ENCODE assay signal across 19 cellular contexts in the genomic region with DNA sequence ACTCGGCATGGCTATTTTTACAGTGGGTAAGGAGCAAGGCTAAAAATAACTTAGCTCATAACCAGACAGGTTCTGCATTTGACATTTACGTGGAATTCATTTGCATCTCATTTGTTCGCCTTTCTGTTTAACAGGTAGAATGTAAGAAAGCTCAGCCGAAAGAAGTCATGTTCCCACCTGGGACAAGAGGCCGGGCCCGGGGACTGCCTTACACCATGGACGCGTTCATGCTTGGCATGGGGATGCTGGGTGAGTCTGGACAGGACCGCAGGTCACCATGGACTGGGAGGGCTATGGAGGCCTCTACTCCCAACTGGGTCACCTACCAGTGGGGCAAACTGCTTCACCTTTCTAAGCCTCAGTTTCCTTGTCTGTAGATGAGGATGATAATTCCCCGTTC.
"Had no signal": no experiment of that assay in that cellular context is flagged by ENCODE, and none has a peak within 500 bp of the region (broad histone marks: within the 10 kb centered on the region; RNA-seq: fewer than 3 reads in every experiment).

No MANE protein-coding gene starts in this region.

- H3K27ac ChIP-seq: epithelial cell of prostate, foreskin keratinocyte, neutrophil, sigmoid colon, skin epidermis, suprapubic skin, thyroid gland, upper lobe of left lung, vagina had no signal

- H3K9me3 ChIP-seq: neutrophil, sigmoid colon, suprapubic skin, thyroid gland, upper lobe of left lung, vagina had no signal

- ATAC-seq: foreskin keratinocyte; stimulated activated effector memory CD8-positive, alpha-beta T cell treated with anti-CD3 and anti-CD28 coated beads, Interleukin-12 subunit alpha, Interleukin-12 subunit beta, amount 100 ng/mL, for 72 hours; stimulated activated naive CD8-positive, alpha-beta T cell treated with anti-CD3 and anti-CD28 coated beads, Interleukin-15, Interleukin-2, amounts not matched to agents 100 U/mL and 50 U/mL, for 24 hours had no signal

- DNase-seq: effector memory CD4-positive, alpha-beta T cell; foreskin keratinocyte; hippocampal formation; mesendoderm; naive B cell; sigmoid colon; stimulated activated CD4-positive, alpha-beta T cell treated with anti-CD3 and anti-CD28 coated beads, Interleukin-12 subunit alpha, Interleukin-12 subunit beta, amount 100 ng/mL, for 4 hours; stimulated activated CD4-positive, alpha-beta T cell treated with anti-CD3 and anti-CD28 coated beads, Interleukin-4, amount 100 ng/mL, for 1 hour; stimulated activated CD8-positive, alpha-beta memory T cell treated with anti-CD3 and anti-CD28 coated beads, Interleukin-4, amount 100 ng/mL, for 48 hours; stimulated activated naive CD8-positive, alpha-beta T cell treated with anti-CD3 and anti-CD28 coated beads, Interleukin-15, Interleukin-2, amounts not matched to agents 100 U/mL and 50 U/mL, for 24 hours; thyroid gland; upper lobe of left lung had no signal

- H3K4me1 ChIP-seq: foreskin keratinocyte, sigmoid colon, vagina had no signal

- H3K27me3 ChIP-seq: foreskin keratinocyte, neutrophil, sigmoid colon, suprapubic skin, thyroid gland, upper lobe of left lung, vagina had no signal

- H3K4me3 ChIP-seq: sigmoid colon, skin epidermis, suprapubic skin, thyroid gland, upper lobe of left lung, vagina had no signal

- H3K36me3 ChIP-seq: neutrophil, thyroid gland, vagina had no signal

- FAIRE-seq: islet of Langerhans had no signal
